ENCODE assay signal across 8 cellular contexts in genomic region chr4:177442623-177443155, GRCh38. TPM values are rescaled to one million over a fixed set of nuclear protein-coding genes. Genes with fewer than 3 reads are reported as not detected.
DNase-seq lines count a peak whose midpoint lies in the region; ATAC-seq and TF ChIP-seq lines count a peak whose summit lies in the region.

No MANE protein-coding gene starts in this region.

- H3K27me3 ChIP-seq in iPS-20b (ENCODE audit: insufficient read depth, low read length) = no peaks in the 10 kb centered on the region

- peaks cover 19% of the 10 kb centered on the region for H3K4me1 Mint-ChIP-seq in activated naive CD8-positive, alpha-beta T cell treated with anti-CD3 and anti-CD28 coated beads, Interleukin-2, amount 10 ng/mL, durations not matched to agents 7 days and 5 days

- H3K9me3 ChIP-seq in iPS-20b (ENCODE audit: insufficient read depth, low read depth, low read length) = no peaks in the 10 kb centered on the region

- H3K27me3 Mint-ChIP-seq in activated naive CD8-positive, alpha-beta T cell treated with anti-CD3 and anti-CD28 coated beads, Interleukin-2, amount 10 ng/mL, durations not matched to agents 7 days and 5 days = no peaks in the 10 kb centered on the region

- peak overlapping the region; percentile 98 for H3K27ac Mint-ChIP-seq in activated naive CD8-positive, alpha-beta T cell treated with anti-CD3 and anti-CD28 coated beads, Interleukin-2, amount 10 ng/mL, durations not matched to agents 7 days and 5 days

- POLR2A ChIA-PET in activated naive CD8-positive, alpha-beta T cell treated with anti-CD3 and anti-CD28 coated beads, Interleukin-2, amount 10 ng/mL, durations not matched to agents 7 days and 5 days (lab: Charles Lee) = interaction anchor here (0.6 to 3.0 kb wide), 18 partner anchors 8 to 192 kb away, joined by 3 to 53 read pairs (median 4); partner anchors contain the start of gene NEIL3

- no peaks in the 10 kb centered on the region for H3K9me3 Mint-ChIP-seq in activated naive CD8-positive, alpha-beta T cell treated with anti-CD3 and anti-CD28 coated beads, Interleukin-2, amount 10 ng/mL, durations not matched to agents 7 days and 5 days

- peak overlapping the region; percentile 45 for H3K27ac ChIP-seq in iPS-20b (ENCODE audit: low read length)

- peaks cover 12% of the 10 kb centered on the region; the same call in 1 of the 2 replicates for H3K4me1 ChIP-seq in iPS-20b (ENCODE audit: insufficient read depth, low read length)

- TF ChIP-seq POLR2A in NB4 (IDR thresholded peaks at IDR 0.05; ENCODE audit: extremely low read depth, insufficient read length) = no peak

- H3K9ac ChIP-seq in iPS-20b (ENCODE audit: low read depth, low read length) = peak overlapping the region; percentile 90

- H3K36me3 ChIP-seq in iPS-20b (ENCODE audit: insufficient read depth, low read depth, low read length) = no peaks in the 10 kb centered on the region

- no peak for TF ChIP-seq CTCF in NB4 (IDR thresholded peaks at IDR 0.05; ENCODE audit: low read depth, low read length)

- DNase-seq in NCI-H2107 treated with DMSO at 0.1 percent for 48 hours (lab: John Stamatoyannopoulos, UW; ENCODE audit: unreplicated experiment) (peak; percentile 29), NCI-H2107 (lab: John Stamatoyannopoulos, UW) (no peak), NB4 (ENCODE audit: low read depth) (peak; percentile 54)
- no peak for DNase-seq in activated naive CD8-positive, alpha-beta T cell treated with anti-CD3 and anti-CD28 coated beads, Interleukin-2, amount 10 ng/mL, durations not matched to agents 7 days and 5 days
- peak; percentile 29 for DNase-seq in stimulated activated CD8-positive, alpha-beta memory T cell treated with anti-CD3 and anti-CD28 coated beads, Interleukin-4, amount 100 ng/mL, for 48 hours

- H3K4me3 ChIP-seq in NB4 (ENCODE audit: low read depth, low read length) (peak overlapping the region; percentile 88), iPS-20b (ENCODE audit: low read length) (peak overlapping the region; percentile 84)

- ATAC-seq in GM21786 (IDR thresholded peaks at IDR 0.05; ENCODE audit: unreplicated experiment) (peak; percentile 19), HG03025 (IDR thresholded peaks at IDR 0.05; ENCODE audit: low FRiP score, unreplicated experiment) (no peak)
- no peak for ATAC-seq in activated naive CD8-positive, alpha-beta T cell treated with anti-CD3 and anti-CD28 coated beads, Interleukin-2, amount 10 ng/mL, durations not matched to agents 7 days and 5 days (ENCODE audit: low read depth)

- peaks cover 8% of the 10 kb centered on the region for H3K36me3 Mint-ChIP-seq in activated naive CD8-positive, alpha-beta T cell treated with anti-CD3 and anti-CD28 coated beads, Interleukin-2, amount 10 ng/mL, durations not matched to agents 7 days and 5 days

- peak overlapping the region; percentile 97 for H3K4me3 Mint-ChIP-seq in activated naive CD8-positive, alpha-beta T cell treated with anti-CD3 and anti-CD28 coated beads, Interleukin-2, amount 10 ng/mL, durations not matched to agents 7 days and 5 days

RNA-seq across cellular contexts. Expression of gene AGA, which starts 0.5 kb away (rescaled TPM):
- 10 to 100 TPM; 18.6 to 21.5 TPM for total RNA-seq in activated naive CD8-positive, alpha-beta T cell treated with anti-CD3 and anti-CD28 coated beads, Interleukin-2, amount 10 ng/mL, durations not matched to agents 7 days and 5 days

Comparison
In these comparisons a context has a peak if more than half of its experiments do, and no peak if none do; other contexts are left out.
1. DNase-seq: peak in NCI-H2107 treated with DMSO at 0.1 percent for 48 hours (single experiment), NB4 (single experiment) and stimulated activated CD8-positive, alpha-beta memory T cell treated with anti-CD3 and anti-CD28 coated beads, Interleukin-4, amount 100 ng/mL, for 48 hours (single experiment); none in NCI-H2107 (single experiment) and activated naive CD8-positive, alpha-beta T cell treated with anti-CD3 and anti-CD28 coated beads, Interleukin-2, amount 10 ng/mL, durations not matched to agents 7 days and 5 days (single experiment).